ENCODE assay signal across 8 cellular contexts in genomic region chr4:186724048-186724860, GRCh38. TPM values are rescaled to one million over a fixed set of nuclear protein-coding genes. Genes with fewer than 3 reads are reported as not detected.
DNase-seq lines count a peak whose midpoint lies in the region; ATAC-seq, FAIRE-seq and TF ChIP-seq lines count a peak whose summit lies in the region.

No MANE protein-coding gene starts in this region.

- H3K4me1 ChIP-seq in pancreas: peaks cover 0 to 8% (median 0%) of the 10 kb centered on the region in 3 donors

- H3K36me3 Mint-ChIP-seq in activated CD4-positive, alpha-beta T cell treated with anti-CD3 and anti-CD28 coated beads, Interleukin-2, amount 10 ng/mL, durations not matched to agents 7 days and 5 days (ENCODE audit: low read depth): peaks cover 8% of the 10 kb centered on the region

- CTCF ChIA-PET in activated CD4-positive, alpha-beta T cell treated with anti-CD3 and anti-CD28 coated beads, Interleukin-2, amount 10 ng/mL, durations not matched to agents 7 days and 5 days (lab: Charles Lee): no interaction called here

- peak overlapping the region; percentile 43 for H3K4me3 Mint-ChIP-seq in activated CD4-positive, alpha-beta T cell treated with anti-CD3 and anti-CD28 coated beads, Interleukin-2, amount 10 ng/mL, durations not matched to agents 7 days and 5 days

- no peaks in the 10 kb centered on the region for H3K27me3 ChIP-seq in pancreas

- intact Hi-C loops in Right ventricle myocardium superior (cut with DNase I) (loop anchor here (5.0 kb wide), 1 partner anchor 37 kb away; no protein-coding TSS in a partner anchor), pancreas (cut with DNase I) (no loop called here)

- H3K27ac ChIP-seq in pancreas: peak overlapping the region; percentile 72 to 91 (median 82)

- POLR2A ChIA-PET in activated CD4-positive, alpha-beta T cell treated with anti-CD3 and anti-CD28 coated beads, Interleukin-2, amount 10 ng/mL, durations not matched to agents 7 days and 5 days (lab: Charles Lee): no interaction called here

- WGBS in pancreas, 2 donors: 0 to 1% methylated on average over 57 to 64 of the region's 64 CpGs

- H3K9me3 Mint-ChIP-seq in activated CD4-positive, alpha-beta T cell treated with anti-CD3 and anti-CD28 coated beads, Interleukin-2, amount 10 ng/mL, durations not matched to agents 7 days and 5 days: peaks cover 5% of the 10 kb centered on the region

- H3K27ac Mint-ChIP-seq in activated CD4-positive, alpha-beta T cell treated with anti-CD3 and anti-CD28 coated beads, Interleukin-2, amount 10 ng/mL, durations not matched to agents 7 days and 5 days: peak overlapping the region; percentile 36

- H3K4me1 Mint-ChIP-seq in activated CD4-positive, alpha-beta T cell treated with anti-CD3 and anti-CD28 coated beads, Interleukin-2, amount 10 ng/mL, durations not matched to agents 7 days and 5 days: peaks cover 18% of the 10 kb centered on the region

- ATAC-seq in Right ventricle myocardium superior (ENCODE audit: poor library complexity) (peak; percentile 73), pancreas (peak; percentile 54 to 63 (median 56)), GM18861 (IDR thresholded peaks at IDR 0.05; ENCODE audit: unreplicated experiment) (no peak), HG02973 (IDR thresholded peaks at IDR 0.05; ENCODE audit: unreplicated experiment) (no peak)

- no peaks in the 10 kb centered on the region for H3K36me3 ChIP-seq in pancreas

- peak overlapping the region; percentile 100 for H3K4me3 ChIP-seq in WI38 (ENCODE audit: low read depth, low read length)
- peak overlapping the region; percentile 54 to 96 (median 86) for H3K4me3 ChIP-seq in pancreas

- H3K9me3 ChIP-seq in pancreas: no peaks in the 10 kb centered on the region

- FAIRE-seq in pancreas (lab: Jason Lieb, UNC): no peak

- no peak for DNase-seq in activated CD4-positive, alpha-beta T cell treated with anti-CD3 and anti-CD28 coated beads, Interleukin-2, amount 10 ng/mL, durations not matched to agents 7 days and 5 days
- DNase-seq in activated CD4-positive, alpha-beta T cell treated with anti-CD3 and anti-CD28 coated beads, Interleukin-2, amount 50 U/mL, for 4 hours: no peak
- peak; percentile 74 for DNase-seq in Right ventricle myocardium superior
- peak; percentile 60 to 86 (median 72) for DNase-seq in pancreas
- no peak for DNase-seq in cerebellar nuclear complex (lab: John Stamatoyannopoulos, UW)

- H3K27me3 Mint-ChIP-seq in activated CD4-positive, alpha-beta T cell treated with anti-CD3 and anti-CD28 coated beads, Interleukin-2, amount 10 ng/mL, durations not matched to agents 7 days and 5 days: peaks cover 58% of the 10 kb centered on the region

- no peak for TF ChIP-seq CTCF in WI38 (IDR thresholded peaks at IDR 0.05; ENCODE audit: low read depth, low read length)
- TF ChIP-seq CTCF in pancreas (IDR thresholded peaks at IDR 0.05): no peak

RNA-seq across cellular contexts. Expression of gene FAT1, which starts 0.6 kb away (rescaled TPM):
- under 1 TPM; 0.27 to 0.30 TPM for total RNA-seq in activated CD4-positive, alpha-beta T cell treated with anti-CD3 and anti-CD28 coated beads, Interleukin-2, amount 10 ng/mL, durations not matched to agents 7 days and 5 days
- total RNA-seq in Right ventricle myocardium superior (48.0 TPM), pancreas (10 to 100 TPM; 54.8 to 91.6 (median 71.3) TPM)
- polyA plus RNA-seq in pancreas: 10 to 100 TPM; 16.9 to 26.6 TPM

Comparison
In these comparisons a context has a peak if more than half of its experiments do, and no peak if none do; other contexts are left out.
1. DNase-seq: peak in Right ventricle myocardium superior (single experiment) and pancreas (6 of 6); none in activated CD4-positive, alpha-beta T cell treated with anti-CD3 and anti-CD28 coated beads, Interleukin-2, amount 10 ng/mL, durations not matched to agents 7 days and 5 days (single experiment), activated CD4-positive, alpha-beta T cell treated with anti-CD3 and anti-CD28 coated beads, Interleukin-2, amount 50 U/mL, for 4 hours (0 of 2) and cerebellar nuclear complex (0 of 2).
2. ATAC-seq: peak in Right ventricle myocardium superior (single experiment) and pancreas (4 of 4); none in GM18861 (single experiment) and HG02973 (single experiment).
3. RNA of gene FAT1, which starts 0.6 kb away (total RNA-seq): 54.8 to 91.6 TPM in pancreas and 48.0 TPM in Right ventricle myocardium superior (single experiment); 0.27 to 0.30 TPM in activated CD4-positive, alpha-beta T cell treated with anti-CD3 and anti-CD28 coated beads, Interleukin-2, amount 10 ng/mL, durations not matched to agents 7 days and 5 days; every median in the first group is over 10 times any median in the second.